ENCODE assay signal across 1 cellular context in the genomic region with DNA sequence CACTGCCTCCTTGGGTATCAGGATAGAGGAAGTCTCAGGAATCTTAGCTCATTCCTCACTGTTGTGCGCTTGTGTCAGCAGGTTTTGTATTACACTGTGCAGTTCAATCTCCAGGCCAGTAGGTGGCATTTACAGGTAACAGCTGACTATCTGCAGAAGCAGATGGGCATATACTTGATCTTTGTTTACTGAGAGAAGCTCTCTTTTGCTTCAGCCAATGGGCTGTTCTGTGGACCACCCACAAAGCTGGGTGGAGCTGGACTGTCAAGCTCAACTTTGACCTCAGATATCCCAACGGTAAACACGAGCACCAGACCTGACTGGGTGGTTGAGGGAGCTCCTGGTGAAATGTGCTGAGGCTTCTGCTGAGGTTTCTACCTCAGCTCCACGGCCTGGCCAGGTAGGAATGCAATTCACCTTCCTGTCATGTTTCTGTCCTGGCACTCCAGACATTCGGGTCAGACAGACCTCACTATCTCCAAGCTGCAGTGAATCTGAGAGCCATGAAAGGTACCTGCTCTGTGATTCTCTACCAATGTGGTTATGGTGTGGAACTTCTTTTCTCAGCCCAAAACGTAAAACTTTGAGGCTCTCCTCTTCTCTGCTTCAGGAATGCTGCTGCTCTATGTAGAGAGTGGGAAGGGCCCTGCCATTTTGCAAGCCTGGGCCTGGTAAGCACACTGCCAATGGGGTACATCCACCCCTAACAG.
TF ChIP-seq lines count a peak whose summit lies in the region.

No MANE protein-coding gene starts in this region.

TF ChIP-seq in HepG2, 621 proteins besides CTCF, POLR2A, EP300 and RAD21 (continued from another document and continues in another):
- TF ChIP-seq, protein P1, sequence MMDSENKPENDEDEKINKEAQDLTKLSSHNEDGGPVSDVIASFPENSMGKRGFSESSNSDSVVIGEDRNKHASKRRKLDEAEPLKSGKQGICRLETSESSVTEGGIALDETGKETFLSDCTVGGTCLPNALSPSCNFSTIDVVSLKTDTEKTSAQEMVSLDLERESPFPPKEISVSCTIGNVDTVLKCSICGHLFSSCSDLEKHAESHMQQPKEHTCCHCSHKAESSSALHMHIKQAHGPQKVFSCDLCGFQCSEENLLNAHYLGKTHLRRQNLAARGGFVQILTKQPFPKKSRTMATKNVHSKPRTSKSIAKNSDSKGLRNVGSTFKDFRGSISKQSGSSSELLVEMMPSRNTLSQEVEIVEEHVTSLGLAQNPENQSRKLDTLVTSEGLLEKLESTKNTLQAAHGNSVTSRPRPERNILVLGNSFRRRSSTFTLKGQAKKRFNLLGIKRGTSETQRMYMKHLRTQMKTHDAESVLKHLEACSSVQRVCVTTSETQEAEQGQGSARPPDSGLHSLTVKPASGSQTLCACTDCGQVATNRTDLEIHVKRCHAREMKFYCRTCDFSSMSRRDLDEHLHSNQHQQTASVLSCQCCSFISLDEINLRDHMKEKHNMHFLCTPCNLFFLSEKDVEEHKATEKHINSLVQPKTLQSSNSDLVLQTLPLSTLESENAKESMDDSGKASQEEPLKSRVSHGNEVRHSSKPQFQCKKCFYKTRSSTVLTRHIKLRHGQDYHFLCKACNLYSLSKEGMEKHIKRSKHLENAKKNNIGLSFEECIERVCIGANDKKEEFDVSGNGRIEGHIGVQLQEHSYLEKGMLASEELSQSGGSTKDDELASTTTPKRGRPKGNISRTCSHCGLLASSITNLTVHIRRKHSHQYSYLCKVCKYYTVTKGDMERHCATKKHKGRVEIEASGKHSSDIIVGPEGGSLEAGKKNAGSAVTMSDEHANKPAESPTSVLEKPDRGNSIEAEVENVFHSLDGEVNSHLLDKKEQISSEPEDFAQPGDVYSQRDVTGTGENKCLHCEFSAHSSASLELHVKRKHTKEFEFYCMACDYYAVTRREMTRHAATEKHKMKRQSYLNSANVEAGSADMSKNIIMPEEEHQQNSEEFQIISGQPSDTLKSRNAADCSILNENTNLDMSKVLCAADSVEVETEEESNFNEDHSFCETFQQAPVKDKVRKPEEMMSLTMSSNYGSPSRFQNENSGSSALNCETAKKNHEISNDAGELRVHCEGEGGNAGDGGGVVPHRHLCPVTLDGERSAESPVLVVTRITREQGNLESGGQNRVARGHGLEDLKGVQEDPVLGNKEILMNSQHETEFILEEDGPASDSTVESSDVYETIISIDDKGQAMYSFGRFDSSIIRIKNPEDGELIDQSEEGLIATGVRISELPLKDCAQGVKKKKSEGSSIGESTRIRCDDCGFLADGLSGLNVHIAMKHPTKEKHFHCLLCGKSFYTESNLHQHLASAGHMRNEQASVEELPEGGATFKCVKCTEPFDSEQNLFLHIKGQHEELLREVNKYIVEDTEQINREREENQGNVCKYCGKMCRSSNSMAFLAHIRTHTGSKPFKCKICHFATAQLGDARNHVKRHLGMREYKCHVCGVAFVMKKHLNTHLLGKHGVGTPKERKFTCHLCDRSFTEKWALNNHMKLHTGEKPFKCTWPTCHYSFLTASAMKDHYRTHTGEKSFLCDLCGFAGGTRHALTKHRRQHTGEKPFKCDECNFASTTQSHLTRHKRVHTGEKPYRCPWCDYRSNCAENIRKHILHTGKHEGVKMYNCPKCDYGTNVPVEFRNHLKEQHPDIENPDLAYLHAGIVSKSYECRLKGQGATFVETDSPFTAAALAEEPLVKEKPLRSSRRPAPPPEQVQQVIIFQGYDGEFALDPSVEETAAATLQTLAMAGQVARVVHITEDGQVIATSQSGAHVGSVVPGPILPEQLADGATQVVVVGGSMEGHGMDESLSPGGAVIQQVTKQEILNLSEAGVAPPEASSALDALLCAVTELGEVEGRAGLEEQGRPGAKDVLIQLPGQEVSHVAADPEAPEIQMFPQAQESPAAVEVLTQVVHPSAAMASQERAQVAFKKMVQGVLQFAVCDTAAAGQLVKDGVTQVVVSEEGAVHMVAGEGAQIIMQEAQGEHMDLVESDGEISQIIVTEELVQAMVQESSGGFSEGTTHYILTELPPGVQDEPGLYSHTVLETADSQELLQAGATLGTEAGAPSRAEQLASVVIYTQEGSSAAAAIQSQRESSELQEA (CRISPR knock-in tag; IDR thresholded peaks at IDR 0.05; ENCODE audit: not compliant biosample characterization), result no peak
- TF ChIP-seq ZNF788 (CRISPR knock-in tag; IDR thresholded peaks at IDR 0.05; ENCODE audit: borderline replicate concordance), result peak; percentile 73; the same call in 1 of the 2 replicates
- TF ChIP-seq ZNF572 (CRISPR knock-in tag; IDR thresholded peaks at IDR 0.05), result no peak
- TF ChIP-seq ZNF329 (CRISPR knock-in tag; IDR thresholded peaks at IDR 0.05; ENCODE audit: low read depth), result no peak
- TF ChIP-seq PITX1 (CRISPR knock-in tag; IDR thresholded peaks at IDR 0.05), result peak; percentile 91
- TF ChIP-seq ZBTB21 (CRISPR knock-in tag; IDR thresholded peaks at IDR 0.05), result no peak
- TF ChIP-seq ZFP36L1 (CRISPR knock-in tag; IDR thresholded peaks at IDR 0.05), result peak; percentile 82; the same call in 1 of the 2 replicates
- TF ChIP-seq ZKSCAN8 (CRISPR knock-in tag; IDR thresholded peaks at IDR 0.05; ENCODE audit: borderline replicate concordance), result peak; percentile 75; the same call in 1 of the 2 replicates
- TF ChIP-seq USF2 (IDR thresholded peaks at IDR 0.05; ENCODE audit: low read depth, low read length), result no peak
- no peak for TF ChIP-seq USF2 (CRISPR knock-in tag; IDR thresholded peaks at IDR 0.05; ENCODE audit: borderline replicate concordance)
- no peak for TF ChIP-seq LCORL (IDR thresholded peaks at IDR 0.05)
- TF ChIP-seq LCORL (CRISPR knock-in tag; IDR thresholded peaks at IDR 0.05), result 0 out of 2 replicates have a peak, but pooled peaks have one; percentile 22
- TF ChIP-seq ZNF33A (CRISPR knock-in tag; IDR thresholded peaks at IDR 0.05; ENCODE audit: borderline replicate concordance), result no peak
- TF ChIP-seq, protein P2, sequence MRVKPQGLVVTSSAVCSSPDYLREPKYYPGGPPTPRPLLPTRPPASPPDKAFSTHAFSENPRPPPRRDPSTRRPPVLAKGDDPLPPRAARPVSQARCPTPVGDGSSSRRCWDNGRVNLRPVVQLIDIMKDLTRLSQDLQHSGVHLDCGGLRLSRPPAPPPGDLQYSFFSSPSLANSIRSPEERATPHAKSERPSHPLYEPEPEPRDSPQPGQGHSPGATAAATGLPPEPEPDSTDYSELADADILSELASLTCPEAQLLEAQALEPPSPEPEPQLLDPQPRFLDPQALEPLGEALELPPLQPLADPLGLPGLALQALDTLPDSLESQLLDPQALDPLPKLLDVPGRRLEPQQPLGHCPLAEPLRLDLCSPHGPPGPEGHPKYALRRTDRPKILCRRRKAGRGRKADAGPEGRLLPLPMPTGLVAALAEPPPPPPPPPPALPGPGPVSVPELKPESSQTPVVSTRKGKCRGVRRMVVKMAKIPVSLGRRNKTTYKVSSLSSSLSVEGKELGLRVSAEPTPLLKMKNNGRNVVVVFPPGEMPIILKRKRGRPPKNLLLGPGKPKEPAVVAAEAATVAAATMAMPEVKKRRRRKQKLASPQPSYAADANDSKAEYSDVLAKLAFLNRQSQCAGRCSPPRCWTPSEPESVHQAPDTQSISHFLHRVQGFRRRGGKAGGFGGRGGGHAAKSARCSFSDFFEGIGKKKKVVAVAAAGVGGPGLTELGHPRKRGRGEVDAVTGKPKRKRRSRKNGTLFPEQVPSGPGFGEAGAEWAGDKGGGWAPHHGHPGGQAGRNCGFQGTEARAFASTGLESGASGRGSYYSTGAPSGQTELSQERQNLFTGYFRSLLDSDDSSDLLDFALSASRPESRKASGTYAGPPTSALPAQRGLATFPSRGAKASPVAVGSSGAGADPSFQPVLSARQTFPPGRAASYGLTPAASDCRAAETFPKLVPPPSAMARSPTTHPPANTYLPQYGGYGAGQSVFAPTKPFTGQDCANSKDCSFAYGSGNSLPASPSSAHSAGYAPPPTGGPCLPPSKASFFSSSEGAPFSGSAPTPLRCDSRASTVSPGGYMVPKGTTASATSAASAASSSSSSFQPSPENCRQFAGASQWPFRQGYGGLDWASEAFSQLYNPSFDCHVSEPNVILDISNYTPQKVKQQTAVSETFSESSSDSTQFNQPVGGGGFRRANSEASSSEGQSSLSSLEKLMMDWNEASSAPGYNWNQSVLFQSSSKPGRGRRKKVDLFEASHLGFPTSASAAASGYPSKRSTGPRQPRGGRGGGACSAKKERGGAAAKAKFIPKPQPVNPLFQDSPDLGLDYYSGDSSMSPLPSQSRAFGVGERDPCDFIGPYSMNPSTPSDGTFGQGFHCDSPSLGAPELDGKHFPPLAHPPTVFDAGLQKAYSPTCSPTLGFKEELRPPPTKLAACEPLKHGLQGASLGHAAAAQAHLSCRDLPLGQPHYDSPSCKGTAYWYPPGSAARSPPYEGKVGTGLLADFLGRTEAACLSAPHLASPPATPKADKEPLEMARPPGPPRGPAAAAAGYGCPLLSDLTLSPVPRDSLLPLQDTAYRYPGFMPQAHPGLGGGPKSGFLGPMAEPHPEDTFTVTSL (CRISPR knock-in tag; IDR thresholded peaks at IDR 0.05; ENCODE audit: borderline replicate concordance), result peak; percentile 68; the same call in 1 of the 2 replicates
- no peak for TF ChIP-seq HNRNPL (IDR thresholded peaks at IDR 0.05; ENCODE audit: low read depth, low read length)
- peak; percentile 42; the same call in 1 of the 2 replicates for TF ChIP-seq ZFY (CRISPR knock-in tag; IDR thresholded peaks at IDR 0.05)
- TF ChIP-seq TEAD3 (CRISPR knock-in tag; optimal IDR thresholded peaks at IDR 0.05; ENCODE audit: borderline replicate concordance), result no peak
- peak; percentile 89; the same call in 1 of the 2 replicates for TF ChIP-seq FOXJ3 (CRISPR knock-in tag; IDR thresholded peaks at IDR 0.05; ENCODE audit: borderline replicate concordance)
- TF ChIP-seq KAT8 (CRISPR knock-in tag; IDR thresholded peaks at IDR 0.05), result peak; percentile 78
- no peak for TF ChIP-seq ZNF260 (CRISPR knock-in tag; IDR thresholded peaks at IDR 0.05; ENCODE audit: borderline replicate concordance, low read depth)
- no peak for TF ChIP-seq ZNF17 (CRISPR knock-in tag; IDR thresholded peaks at IDR 0.05)
- TF ChIP-seq ZNF430 (CRISPR knock-in tag; IDR thresholded peaks at IDR 0.05), result no peak
- no peak for TF ChIP-seq ZNF557 (CRISPR knock-in tag; IDR thresholded peaks at IDR 0.05)
- TF ChIP-seq YY1 (IDR thresholded peaks at IDR 0.05; ENCODE audit: insufficient read depth, insufficient replicate concordance, low read depth, low read length), result no peak
- peak; percentile 89 for TF ChIP-seq IKZF5 (CRISPR knock-in tag; IDR thresholded peaks at IDR 0.05)
- peak; percentile 48; the same call in 1 of the 2 replicates for TF ChIP-seq KDM6A (CRISPR knock-in tag; IDR thresholded peaks at IDR 0.05; ENCODE audit: low read depth)
- no peak for TF ChIP-seq ZNF605 (CRISPR knock-in tag; IDR thresholded peaks at IDR 0.05)
- peak; percentile 18; the same call in 1 of the 2 replicates for TF ChIP-seq ZNF362 (CRISPR knock-in tag; IDR thresholded peaks at IDR 0.05; ENCODE audit: borderline replicate concordance)
- TF ChIP-seq NR1H2 (CRISPR knock-in tag; IDR thresholded peaks at IDR 0.05; ENCODE audit: borderline replicate concordance, low read depth), result no peak
- 0 out of 2 replicates have a peak, but pooled peaks have one; percentile 21 for TF ChIP-seq ATF1 (CRISPR knock-in tag; IDR thresholded peaks at IDR 0.05)
- TF ChIP-seq ZNF75D (CRISPR knock-in tag; IDR thresholded peaks at IDR 0.05; ENCODE audit: borderline replicate concordance), result no peak
- TF ChIP-seq JUND (CRISPR knock-in tag; IDR thresholded peaks at IDR 0.05), result no peak
- TF ChIP-seq BORCS8-MEF2B (CRISPR knock-in tag; IDR thresholded peaks at IDR 0.05), result peak; percentile 74; the same call in 1 of the 2 replicates
- TF ChIP-seq, protein P3, sequence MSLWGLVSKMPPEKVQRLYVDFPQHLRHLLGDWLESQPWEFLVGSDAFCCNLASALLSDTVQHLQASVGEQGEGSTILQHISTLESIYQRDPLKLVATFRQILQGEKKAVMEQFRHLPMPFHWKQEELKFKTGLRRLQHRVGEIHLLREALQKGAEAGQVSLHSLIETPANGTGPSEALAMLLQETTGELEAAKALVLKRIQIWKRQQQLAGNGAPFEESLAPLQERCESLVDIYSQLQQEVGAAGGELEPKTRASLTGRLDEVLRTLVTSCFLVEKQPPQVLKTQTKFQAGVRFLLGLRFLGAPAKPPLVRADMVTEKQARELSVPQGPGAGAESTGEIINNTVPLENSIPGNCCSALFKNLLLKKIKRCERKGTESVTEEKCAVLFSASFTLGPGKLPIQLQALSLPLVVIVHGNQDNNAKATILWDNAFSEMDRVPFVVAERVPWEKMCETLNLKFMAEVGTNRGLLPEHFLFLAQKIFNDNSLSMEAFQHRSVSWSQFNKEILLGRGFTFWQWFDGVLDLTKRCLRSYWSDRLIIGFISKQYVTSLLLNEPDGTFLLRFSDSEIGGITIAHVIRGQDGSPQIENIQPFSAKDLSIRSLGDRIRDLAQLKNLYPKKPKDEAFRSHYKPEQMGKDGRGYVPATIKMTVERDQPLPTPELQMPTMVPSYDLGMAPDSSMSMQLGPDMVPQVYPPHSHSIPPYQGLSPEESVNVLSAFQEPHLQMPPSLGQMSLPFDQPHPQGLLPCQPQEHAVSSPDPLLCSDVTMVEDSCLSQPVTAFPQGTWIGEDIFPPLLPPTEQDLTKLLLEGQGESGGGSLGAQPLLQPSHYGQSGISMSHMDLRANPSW (CRISPR knock-in tag; IDR thresholded peaks at IDR 0.05; ENCODE audit: borderline replicate concordance), result no peak
- no peak for TF ChIP-seq ATF7 (IDR thresholded peaks at IDR 0.05)
- TF ChIP-seq ATF7 (CRISPR knock-in tag; IDR thresholded peaks at IDR 0.05), result no peak
- TF ChIP-seq ZNF230 (CRISPR knock-in tag; IDR thresholded peaks at IDR 0.05), result peak; percentile 88
